25 cellular contexts compared by ENCODE assay signal in genomic region chr4:48670587-48670986, GRCh38.
"Had no signal": no experiment of that assay in that cellular context is flagged by ENCODE, and none has a peak within 500 bp of the region (broad histone marks: within the 10 kb centered on the region; RNA-seq: fewer than 3 reads in every experiment).

No MANE protein-coding gene starts in this region.

- DNase-seq: natural killer cell; occipital lobe; ovary; posterior cingulate gyrus; psoas muscle; right cardiac atrium; right lobe of liver; sigmoid colon; small intestine; stimulated activated CD4-positive, alpha-beta T cell treated with anti-CD3 and anti-CD28 coated beads, Interleukin-15, amount 100 ng/mL, for 24 hours; stimulated activated CD4-positive, alpha-beta T cell treated with anti-CD3 and anti-CD28 coated beads, Interleukin-2, amount 100 ng/mL, for 24 hours; stimulated activated CD4-positive, alpha-beta T cell treated with anti-CD3 and anti-CD28 coated beads, Interleukin-2, amount 100 ng/mL, for 48 hours; stimulated activated CD4-positive, alpha-beta T cell treated with anti-CD3 and anti-CD28 coated beads, Interleukin-4, amount 100 ng/mL, for 24 hours; stimulated activated naive B cell treated with anti-CD40 and anti-IgM and Interleukin-4, amounts not matched to agents 10 μg/mL and 1 μg/mL and 100 μg/mL, for 72 hours; stimulated activated naive CD4-positive, alpha-beta T cell treated with Interleukin-2 at 50 U/mL for 16 hours; stomach; thyroid gland; upper lobe of right lung had no signal

- H3K36me3 ChIP-seq: neural progenitor cell, ovary, right lobe of liver, sigmoid colon, thoracic aorta, thyroid gland, upper lobe of right lung, vagina had no signal

- FAIRE-seq: small intestine, urothelium cell line had no signal

- H3K4me1 ChIP-seq: neural progenitor cell, parathyroid adenoma, thyroid gland had no signal

- H3K9me3 ChIP-seq: ovary, right lobe of liver, sigmoid colon, stomach, thoracic aorta, thyroid gland, tibial nerve, upper lobe of right lung, vagina had no signal

- H3K4me3 ChIP-seq: neural progenitor cell, ovary, psoas muscle, right lobe of liver, sigmoid colon, stomach, thoracic aorta, thyroid gland, tibial nerve, upper lobe of right lung, vagina had no signal

- H2AFZ ChIP-seq: neural progenitor cell, parathyroid adenoma had no signal

- H3K27ac ChIP-seq: neural progenitor cell, ovary, parathyroid adenoma, psoas muscle, right lobe of liver, sigmoid colon, stomach, thoracic aorta, thyroid gland, tibial nerve, upper lobe of right lung, vagina had no signal

- ATAC-seq: natural killer cell; psoas muscle; right cardiac atrium; right lobe of liver; stimulated activated effector memory CD8-positive, alpha-beta T cell treated with anti-CD3 and anti-CD28 coated beads, Interleukin-12 subunit alpha, Interleukin-12 subunit beta, amount 100 ng/mL, for 72 hours; stimulated activated naive B cell treated with anti-CD40 and anti-IgM and Interleukin-4, amounts not matched to agents 10 μg/mL and 1 μg/mL and 100 μg/mL, for 72 hours; upper lobe of right lung had no signal

- H3K27me3 ChIP-seq: neural progenitor cell, ovary, right lobe of liver, sigmoid colon, stomach, thyroid gland, tibial nerve, upper lobe of right lung, vagina had no signal

- H3K9ac ChIP-seq: neural progenitor cell, parathyroid adenoma had no signal

- H3K4me2 ChIP-seq: neural progenitor cell had no signal
